13 cellular contexts compared by ENCODE assay signal in the genomic region with DNA sequence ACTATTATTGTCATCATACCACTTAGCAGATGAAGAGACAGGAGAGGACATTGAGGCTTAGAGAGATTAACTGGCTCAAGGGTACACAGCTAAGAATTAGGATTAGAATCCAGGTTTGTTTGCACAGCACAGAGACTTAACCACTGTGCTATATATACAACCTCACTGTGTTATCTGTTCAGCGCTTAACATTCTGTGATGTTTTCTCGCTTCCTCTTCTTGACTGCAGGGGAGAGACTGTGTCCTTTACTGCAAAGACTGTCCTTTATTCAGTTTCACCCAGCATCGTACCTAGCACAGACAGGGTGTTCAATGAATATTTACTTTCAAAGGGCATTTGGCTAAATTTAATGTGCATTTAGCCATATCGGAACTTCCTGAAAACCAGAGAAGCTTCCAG. TPM values are rescaled to one million over a fixed set of nuclear protein-coding genes. Genes with fewer than 3 reads are reported as not detected.
DNase-seq lines count a peak whose midpoint lies in the region; ATAC-seq and FAIRE-seq lines count a peak whose summit lies in the region.
"Had no signal": no experiment of that assay in that cellular context is flagged by ENCODE, and none has a peak within 500 bp of the region (broad histone marks: within the 10 kb centered on the region; RNA-seq: fewer than 3 reads in every experiment).

No MANE protein-coding gene starts in this region.

- H3K4me1 Mint-ChIP-seq in CD4-positive, alpha-beta memory T cell: no peaks in the 10 kb centered on the region
- H3K4me1 Mint-ChIP-seq: activated CD4-positive, alpha-beta T cell treated with anti-CD3 and anti-CD28 coated beads, Interleukin-2, amount 10 ng/mL, durations not matched to agents 7 days and 5 days; activated naive CD8-positive, alpha-beta T cell treated with anti-CD3 and anti-CD28 coated beads for 36 hours had no signal

- FAIRE-seq in GM18507 (lab: Jason Lieb, UNC): peak; percentile 50

- CTCF ChIA-PET in CD4-positive, alpha-beta memory T cell (lab: Charles Lee; ENCODE audit: partially characterized antibody): interaction anchor here (1.1 kb wide), 1 partner anchor 11 kb away, joined by 3 read pairs; no protein-coding TSS in a partner anchor

- H3K27me3 ChIP-seq in CD4-positive, alpha-beta memory T cell (ENCODE audit: insufficient read depth, low read length): no peaks in the 10 kb centered on the region

- no peaks in the 10 kb centered on the region for H3K9me3 ChIP-seq in CD4-positive, alpha-beta memory T cell (ENCODE audit: control insufficient read depth in 1 of 2, low read length in 2 of 2)

- H3K27me3 Mint-ChIP-seq in CD4-positive, alpha-beta memory T cell: peaks cover 7 to 15% of the 10 kb centered on the region in 2 donors

- H3K36me3 Mint-ChIP-seq in CD4-positive, alpha-beta memory T cell: no peaks in the 10 kb centered on the region
- H3K36me3 Mint-ChIP-seq: activated naive CD8-positive, alpha-beta T cell treated with anti-CD3 and anti-CD28 coated beads for 36 hours had no signal

- H3K9me3 Mint-ChIP-seq in CD4-positive, alpha-beta memory T cell: peaks cover 0 to 3% (median 0%) of the 10 kb centered on the region in 8 donors
- H3K9me3 Mint-ChIP-seq: activated CD4-positive, alpha-beta T cell treated with anti-CD3 and anti-CD28 coated beads, Interleukin-2, amount 10 ng/mL, durations not matched to agents 7 days and 5 days; activated naive CD8-positive, alpha-beta T cell treated with anti-CD3 and anti-CD28 coated beads for 36 hours had no signal

- no peak overlapping the region for H3K27ac Mint-ChIP-seq in CD4-positive, alpha-beta memory T cell
- H3K27ac Mint-ChIP-seq: activated CD4-positive, alpha-beta T cell treated with anti-CD3 and anti-CD28 coated beads, Interleukin-2, amount 10 ng/mL, durations not matched to agents 7 days and 5 days; activated naive CD8-positive, alpha-beta T cell treated with anti-CD3 and anti-CD28 coated beads for 36 hours had no signal

- H3K27ac ChIP-seq in CD4-positive, alpha-beta memory T cell (ENCODE audit: low read depth, low read length): no peak overlapping the region

- no peak overlapping the region for H3K4me3 Mint-ChIP-seq in CD4-positive, alpha-beta memory T cell
- H3K4me3 Mint-ChIP-seq: activated CD4-positive, alpha-beta T cell treated with anti-CD3 and anti-CD28 coated beads, Interleukin-2, amount 10 ng/mL, durations not matched to agents 7 days and 5 days; activated naive CD8-positive, alpha-beta T cell treated with anti-CD3 and anti-CD28 coated beads for 36 hours had no signal

- POLR2A ChIA-PET in CD4-positive, alpha-beta memory T cell (lab: Charles Lee; ENCODE audit: partially characterized antibody): no interaction called here

- H3K4me3 ChIP-seq in CD4-positive, alpha-beta memory T cell (ENCODE audit: low read length in 2 of 2): no peak overlapping the region

- ATAC-seq in GM19468 (IDR thresholded peaks at IDR 0.05; ENCODE audit: extremely low read depth, unreplicated experiment): peak; percentile 98
- peak; percentile 100 for ATAC-seq in HG03025 (IDR thresholded peaks at IDR 0.05; ENCODE audit: low FRiP score, unreplicated experiment)

- H3K36me3 ChIP-seq in CD4-positive, alpha-beta memory T cell (ENCODE audit: insufficient read depth, low read length): no peaks in the 10 kb centered on the region

- DNase-seq in GM18507 (ENCODE audit: extremely low spot score, insufficient read length, low read depth): no peak
- DNase-seq in NCI-H82 (lab: John Stamatoyannopoulos, UW): peak; percentile 92
- DNase-seq in CD4-positive, alpha-beta memory T cell: no peak
- DNase-seq in mesenteric fat pad (ENCODE audit: low spot score): no peak
- no peak for DNase-seq in HCEC 1CT
- DNase-seq in cortex of kidney (lab: John Stamatoyannopoulos, UW): no peak
- DNase-seq: activated CD4-positive, alpha-beta T cell treated with anti-CD3 and anti-CD28 coated beads, Interleukin-2, amount 10 ng/mL, durations not matched to agents 7 days and 5 days; activated naive CD8-positive, alpha-beta T cell treated with anti-CD3 and anti-CD28 coated beads for 36 hours; effector CD4-positive, alpha-beta T cell; retina; Right ventricle myocardium superior had no signal

- H3K4me1 ChIP-seq in CD4-positive, alpha-beta memory T cell (ENCODE audit: insufficient read depth, low read length): no peaks in the 10 kb centered on the region

- intact Hi-C loops in CD4-positive, alpha-beta memory T cell (cut with micrococcal nuclease): no loop called here

RNA-seq across cellular contexts. Expression of a gene that starts 54.9 kb away (rescaled TPM):
- total RNA-seq in CD4-positive, alpha-beta memory T cell: not detected
- polyA plus RNA-seq in CD4-positive, alpha-beta memory T cell: not detected
- total RNA-seq in mesenteric fat pad: not detected
- total RNA-seq: activated CD4-positive, alpha-beta T cell treated with anti-CD3 and anti-CD28 coated beads, Interleukin-2, amount 10 ng/mL, durations not matched to agents 7 days and 5 days; activated naive CD8-positive, alpha-beta T cell treated with anti-CD3 and anti-CD28 coated beads for 36 hours; Right ventricle myocardium superior had no signal
